1 cellular context compared by ENCODE assay signal in the genomic region with DNA sequence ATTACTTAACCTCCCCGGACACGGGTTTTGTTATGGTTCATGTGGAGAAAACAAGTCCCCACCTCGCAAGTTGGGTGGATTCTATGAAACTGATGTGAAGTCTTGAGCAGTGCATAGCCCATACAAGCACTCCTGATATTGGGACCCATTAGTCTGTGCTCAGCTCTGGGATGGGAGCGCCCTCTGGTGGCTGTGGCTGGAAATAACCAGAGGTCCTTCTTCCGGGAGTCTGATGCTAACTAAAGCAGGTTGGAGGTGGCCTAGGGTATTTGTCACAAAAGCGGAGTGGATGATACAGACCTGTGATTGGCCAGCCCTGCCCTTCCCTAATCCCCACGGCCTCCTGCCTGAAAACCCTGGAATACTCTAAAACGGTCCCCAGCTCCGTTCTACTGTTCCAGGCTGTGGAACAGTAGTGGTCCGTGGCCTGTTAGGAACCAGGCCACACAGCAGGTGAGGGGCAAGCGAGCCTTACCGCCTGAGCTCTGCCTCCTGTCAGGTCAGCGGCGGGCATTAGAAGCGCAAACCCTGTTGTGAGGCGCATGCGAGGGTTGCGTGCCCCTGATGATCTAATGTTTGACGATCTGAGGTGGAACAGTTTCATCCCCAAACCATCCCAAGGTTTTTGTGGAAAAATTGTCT.
A peak's percentile ranks its signal among the peaks of the same experiment; 100 is the strongest.
TF ChIP-seq lines count a peak whose summit lies in the region.

No MANE protein-coding gene starts in this region.

TF ChIP-seq in HEK293, 187 proteins besides CTCF, POLR2A, EP300 and RAD21 (continued from another document):
- TF ChIP-seq, protein P1, sequence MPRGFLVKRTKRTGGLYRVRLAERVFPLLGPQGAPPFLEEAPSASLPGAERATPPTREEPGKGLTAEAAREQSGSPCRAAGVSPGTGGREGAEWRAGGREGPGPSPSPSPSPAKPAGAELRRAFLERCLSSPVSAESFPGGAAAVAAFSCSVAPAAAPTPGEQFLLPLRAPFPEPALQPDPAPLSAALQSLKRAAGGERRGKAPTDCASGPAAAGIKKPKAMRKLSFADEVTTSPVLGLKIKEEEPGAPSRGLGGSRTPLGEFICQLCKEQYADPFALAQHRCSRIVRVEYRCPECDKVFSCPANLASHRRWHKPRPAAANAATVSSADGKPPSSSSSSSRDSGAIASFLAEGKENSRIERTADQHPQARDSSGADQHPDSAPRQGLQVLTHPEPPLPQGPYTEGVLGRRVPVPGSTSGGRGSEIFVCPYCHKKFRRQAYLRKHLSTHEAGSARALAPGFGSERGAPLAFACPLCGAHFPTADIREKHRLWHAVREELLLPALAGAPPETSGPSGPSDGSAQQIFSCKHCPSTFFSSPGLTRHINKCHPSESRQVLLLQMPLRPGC (tag by site-specific recombination; IDR thresholded peaks at IDR 0.05): no peak
- 0 out of 2 replicates have a peak, but pooled peaks have one; percentile 21 for TF ChIP-seq ZFP37 (tag by site-specific recombination; IDR thresholded peaks at IDR 0.05)
- TF ChIP-seq KLF10 (tag by site-specific recombination; IDR thresholded peaks at IDR 0.05): no peak
- peak; percentile 92 for TF ChIP-seq ZNF654 (tag by site-specific recombination; IDR thresholded peaks at IDR 0.05; ENCODE audit: low read depth)
- no peak for TF ChIP-seq ZNF416 (tag by site-specific recombination; IDR thresholded peaks at IDR 0.05)
- TF ChIP-seq, protein P2, sequence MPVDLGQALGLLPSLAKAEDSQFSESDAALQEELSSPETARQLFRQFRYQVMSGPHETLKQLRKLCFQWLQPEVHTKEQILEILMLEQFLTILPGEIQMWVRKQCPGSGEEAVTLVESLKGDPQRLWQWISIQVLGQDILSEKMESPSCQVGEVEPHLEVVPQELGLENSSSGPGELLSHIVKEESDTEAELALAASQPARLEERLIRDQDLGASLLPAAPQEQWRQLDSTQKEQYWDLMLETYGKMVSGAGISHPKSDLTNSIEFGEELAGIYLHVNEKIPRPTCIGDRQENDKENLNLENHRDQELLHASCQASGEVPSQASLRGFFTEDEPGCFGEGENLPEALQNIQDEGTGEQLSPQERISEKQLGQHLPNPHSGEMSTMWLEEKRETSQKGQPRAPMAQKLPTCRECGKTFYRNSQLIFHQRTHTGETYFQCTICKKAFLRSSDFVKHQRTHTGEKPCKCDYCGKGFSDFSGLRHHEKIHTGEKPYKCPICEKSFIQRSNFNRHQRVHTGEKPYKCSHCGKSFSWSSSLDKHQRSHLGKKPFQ (tag by site-specific recombination; IDR thresholded peaks at IDR 0.05): no peak
